In genomic region chr22:20436309-20437252, GRCh38 we compare ENCODE assay signal across 8 cellular contexts.
DNase-seq lines count a peak whose midpoint lies in the region.

No MANE protein-coding gene starts in this region.

- DNase-seq in stimulated activated CD4-positive, alpha-beta T cell treated with anti-CD3 and anti-CD28 coated beads, Interleukin-15, amount 100 ng/mL, for 24 hours, result peak; percentile 40
- DNase-seq in stimulated activated CD4-positive, alpha-beta T cell treated with anti-CD3 and anti-CD28 coated beads, Interleukin-1b, Interleukin-23, amount 100 ng/mL, for 48 hours, result no peak
- DNase-seq in NCI-H187 (lab: John Stamatoyannopoulos, UW) (no peak), NCI-H1436 (lab: John Stamatoyannopoulos, UW) (no peak), nucleus accumbens (lab: John Stamatoyannopoulos, UW) (no peak)

- H3K9ac ChIP-seq in iPS-15b (ENCODE audit: low read depth, low read length), result no peak overlapping the region

- H3K36me3 ChIP-seq in iPS-15b (ENCODE audit: control insufficient read depth, insufficient read depth, low read length), result no peaks in the 10 kb centered on the region

- H3K27me3 ChIP-seq in iPS-15b (ENCODE audit: control insufficient read depth, insufficient read depth, low read length), result peaks cover 72% of the 10 kb centered on the region

- peaks cover 3% of the 10 kb centered on the region for H3K4me1 ChIP-seq in iPS-15b (ENCODE audit: control insufficient read depth, insufficient read depth, low read length)

- peak overlapping the region; percentile 87 for H3K4me3 Mint-ChIP-seq in activated naive CD4-positive, alpha-beta T cell treated with anti-CD3 and anti-CD28 coated beads, Interleukin-2, amount 50 U/mL, for 24 hours

- peaks cover 10% of the 10 kb centered on the region for H3K4me1 Mint-ChIP-seq in activated naive CD4-positive, alpha-beta T cell treated with anti-CD3 and anti-CD28 coated beads, Interleukin-2, amount 50 U/mL, for 24 hours

- no peak overlapping the region for H3K27ac Mint-ChIP-seq in activated naive CD4-positive, alpha-beta T cell treated with anti-CD3 and anti-CD28 coated beads, Interleukin-2, amount 50 U/mL, for 24 hours

- H3K4me3 ChIP-seq in iPS-15b (ENCODE audit: low read depth, low read length) (peak overlapping the region; percentile 48), skin epidermis (peak overlapping the region; percentile 36 to 51 (median 46))

- peaks cover 4% of the 10 kb centered on the region for H3K36me3 Mint-ChIP-seq in activated naive CD4-positive, alpha-beta T cell treated with anti-CD3 and anti-CD28 coated beads, Interleukin-2, amount 50 U/mL, for 24 hours

- peaks cover 32% of the 10 kb centered on the region for H3K27me3 Mint-ChIP-seq in activated naive CD4-positive, alpha-beta T cell treated with anti-CD3 and anti-CD28 coated beads, Interleukin-2, amount 50 U/mL, for 24 hours

- no peaks in the 10 kb centered on the region for H3K9me3 Mint-ChIP-seq in activated naive CD4-positive, alpha-beta T cell treated with anti-CD3 and anti-CD28 coated beads, Interleukin-2, amount 50 U/mL, for 24 hours

- H3K9me3 ChIP-seq in iPS-15b (ENCODE audit: control insufficient read depth, insufficient read depth, low read length), result no peaks in the 10 kb centered on the region

- peak overlapping the region in 20 of 21 experiments; percentile 9 to 85 (median 68) for H3K27ac ChIP-seq in skin epidermis
